Comparison of ENCODE assay signal across 10 cellular contexts in the genomic region with DNA sequence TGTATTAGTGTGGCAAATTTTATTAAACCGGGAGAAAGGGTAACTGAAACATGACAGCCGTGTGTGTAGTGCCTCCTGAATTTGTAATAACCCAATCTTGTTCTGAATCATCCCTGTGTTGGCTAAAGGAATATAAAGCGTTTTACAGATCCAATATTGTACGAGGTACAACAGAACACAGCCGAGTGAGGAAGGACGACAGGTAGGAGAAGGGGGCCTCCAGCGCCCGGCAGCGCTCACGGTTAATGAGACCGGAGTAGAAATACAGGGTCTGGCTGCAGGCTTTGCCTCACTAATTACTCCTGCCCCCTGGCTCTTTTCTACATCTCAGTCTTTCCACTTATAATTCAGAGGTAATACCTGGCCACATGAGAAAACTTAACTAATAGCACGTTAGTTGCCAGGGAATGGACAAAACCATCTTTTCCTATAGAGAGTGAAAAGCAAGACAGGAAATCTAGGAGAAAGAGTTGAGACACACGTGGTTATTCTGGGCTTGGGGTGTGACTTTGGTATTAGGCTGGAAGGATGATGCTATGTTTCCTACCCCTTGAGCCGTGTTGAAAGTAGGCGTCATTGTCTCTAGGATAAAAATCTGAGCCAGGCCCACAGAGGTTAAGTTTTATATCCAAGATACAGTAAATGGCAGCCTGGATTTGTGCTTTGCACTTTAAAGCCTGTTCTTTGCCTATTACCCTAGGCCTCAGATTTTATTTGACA. TPM values are rescaled to one million over a fixed set of nuclear protein-coding genes. Genes with fewer than 3 reads are reported as not detected.
DNase-seq lines count a peak whose midpoint lies in the region; ATAC-seq and TF ChIP-seq lines count a peak whose summit lies in the region.
"Had no signal": no experiment of that assay in that cellular context is flagged by ENCODE, and none has a peak within 500 bp of the region (broad histone marks: within the 10 kb centered on the region; RNA-seq: fewer than 3 reads in every experiment).

No MANE protein-coding gene starts in this region.

- no peaks in the 10 kb centered on the region for H3K36me3 Mint-ChIP-seq in activated naive CD4-positive, alpha-beta T cell treated with anti-CD3 and anti-CD28 coated beads, Interleukin-2, amount 50 U/mL, for 72 hours

- peak overlapping the region; percentile 65 for H3K9ac ChIP-seq in mesendoderm (ENCODE audit: low read length)

- peaks cover 0 to 6% of the 10 kb centered on the region in 2 donors for H3K27me3 ChIP-seq in breast epithelium
- no peaks in the 10 kb centered on the region for H3K27me3 ChIP-seq in mesendoderm (ENCODE audit: insufficient read depth, low read length, poor library complexity)
- no peaks in the 10 kb centered on the region for H3K27me3 ChIP-seq in thyroid gland

- H3K9me3 ChIP-seq in breast epithelium (no peaks in the 10 kb centered on the region), thyroid gland (no peaks in the 10 kb centered on the region)
- H3K9me3 ChIP-seq: Peyer's patch had no signal

- no peaks in the 10 kb centered on the region for H3K79me2 ChIP-seq in mesendoderm (ENCODE audit: control insufficient read depth, insufficient read depth, low read length)

- no peak overlapping the region for H4K8ac ChIP-seq in mesendoderm (ENCODE audit: low read depth, low read length)

- no peak for DNase-seq in activated naive CD4-positive, alpha-beta T cell treated with anti-CD3 and anti-CD28 coated beads, Interleukin-2, amount 50 U/mL, for 72 hours (ENCODE audit: low spot score in 2 of 2)
- no peak for DNase-seq in activated naive CD4-positive, alpha-beta T cell treated with Interleukin-2 at 50 U/mL for 16 hours
- DNase-seq in breast epithelium (ENCODE audit: low spot score in 2 of 2) (no peak), mesendoderm (peak; percentile 66), thyroid gland (no peak), NCI-H2081 treated with DMSO at 0.1 percent for 48 hours (lab: John Stamatoyannopoulos, UW) (no peak)

- H3K79me1 ChIP-seq in mesendoderm (ENCODE audit: low read length), result no peaks in the 10 kb centered on the region

- H3K4me1 ChIP-seq in breast epithelium, result no peaks in the 10 kb centered on the region
- H3K4me1 ChIP-seq in mesendoderm (ENCODE audit: control insufficient read depth, low read depth, low read length), result peaks cover 10% of the 10 kb centered on the region
- H3K4me1 ChIP-seq in thyroid gland, result peaks cover 13 to 22% of the 10 kb centered on the region in 2 donors

- H3K36me3 ChIP-seq in breast epithelium (no peaks in the 10 kb centered on the region), mesendoderm (ENCODE audit: control insufficient read depth, insufficient read depth, low read length) (no peaks in the 10 kb centered on the region), thyroid gland (no peaks in the 10 kb centered on the region)
- H3K36me3 ChIP-seq: Peyer's patch had no signal

- no peak overlapping the region for H2BK120ac ChIP-seq in mesendoderm (ENCODE audit: low read depth, low read length)

- H3K23ac ChIP-seq in mesendoderm (ENCODE audit: low read length), result no peak overlapping the region

- intact Hi-C loops in breast epithelium (cut with DNase I; ENCODE audit: low total_unique reads) (no loop called here), thyroid gland (cut with DNase I) (no loop called here)

- peak overlapping the region in 2 of 3 donors; percentile 54 to 77 for H3K4me3 ChIP-seq in breast epithelium
- H3K4me3 ChIP-seq in mesendoderm (ENCODE audit: low read length), result no peak overlapping the region
- H3K4me3 ChIP-seq in thyroid gland (replicated peaks in 1 of 3), result peak overlapping the region in 1 of 3 donors; percentile 13

- H3K4ac ChIP-seq in mesendoderm (ENCODE audit: low read depth, low read length), result no peak overlapping the region

- ATAC-seq in activated naive CD4-positive, alpha-beta T cell treated with anti-CD3 and anti-CD28 coated beads, Interleukin-2, amount 50 U/mL, for 72 hours, result peak; percentile 39 to 57
- ATAC-seq in HG03469 (IDR thresholded peaks at IDR 0.05; ENCODE audit: unreplicated experiment), result no peak
- no peak for ATAC-seq in GM21526 (IDR thresholded peaks at IDR 0.05; ENCODE audit: low FRiP score, unreplicated experiment)

- no peak overlapping the region for H4K5ac ChIP-seq in mesendoderm (ENCODE audit: low read length)

- peak overlapping the region; percentile 91 for H3K56ac ChIP-seq in mesendoderm (ENCODE audit: low read length)

- no peak overlapping the region for H2BK5ac ChIP-seq in mesendoderm (ENCODE audit: low read length)

- no peak overlapping the region for H3K4me2 ChIP-seq in mesendoderm (ENCODE audit: low read length)

- H3K27ac ChIP-seq in breast epithelium, result no peak overlapping the region
- no peak overlapping the region for H3K27ac ChIP-seq in mesendoderm (ENCODE audit: low read depth, low read length)
- peak overlapping the region in 2 of 3 donors; percentile 85 for H3K27ac ChIP-seq in thyroid gland
- H3K27ac ChIP-seq: Peyer's patch had no signal

- H3K9me3 Mint-ChIP-seq in activated naive CD4-positive, alpha-beta T cell treated with anti-CD3 and anti-CD28 coated beads, Interleukin-2, amount 50 U/mL, for 72 hours, result no peaks in the 10 kb centered on the region
- H3K9me3 Mint-ChIP-seq: central memory CD8-positive, alpha-beta T cell had no signal

- no peak overlapping the region for H2AK5ac ChIP-seq in mesendoderm (ENCODE audit: low read length)

- H2BK15ac ChIP-seq in mesendoderm (replicated peaks; ENCODE audit: low read depth), result peak overlapping the region; percentile 37

- TF ChIP-seq CTCF in breast epithelium (IDR thresholded peaks at IDR 0.05) (no peak), thyroid gland (IDR thresholded peaks at IDR 0.05) (no peak)

- no CpG with 5 or more reads among the region's 15 CpGs for WGBS in mesendoderm (ENCODE audit: extremely low coverage, insufficient coverage, low lambda C conversion rate)
- 92 to 93% methylated on average over 15 of the region's 15 CpGs for WGBS in thyroid gland, 2 donors

- no peak overlapping the region for H3K27ac Mint-ChIP-seq in activated naive CD4-positive, alpha-beta T cell treated with anti-CD3 and anti-CD28 coated beads, Interleukin-2, amount 50 U/mL, for 72 hours

- TF ChIP-seq POLR2A in breast epithelium (IDR thresholded peaks at IDR 0.05) (no peak), thyroid gland (IDR thresholded peaks at IDR 0.05) (no peak)

- peak overlapping the region; percentile 40 for H3K18ac ChIP-seq in mesendoderm (ENCODE audit: low read length)

RNA-seq across cellular contexts. Expression of gene GRIK4, which starts 54.0 kb away (rescaled TPM):
- total RNA-seq in activated naive CD4-positive, alpha-beta T cell treated with anti-CD3 and anti-CD28 coated beads, Interleukin-2, amount 50 U/mL, for 72 hours, result not detected
- total RNA-seq in breast epithelium, result under 1 TPM in 2 of 3 donors, not detected in 1; 0.29 to 0.66 TPM
- polyA plus RNA-seq in mesendoderm (2013, experiment 1 of 2), result 1.4 TPM
- 1.6 TPM for polyA plus RNA-seq in mesendoderm (2013, experiment 2 of 2)
- 1 to 10 TPM in 2 of 4 donors, under 1 TPM in 2; 0.54 to 3.7 (median 0.99) TPM for total RNA-seq in thyroid gland

Comparison
In these comparisons a context has a peak if more than half of its experiments do, and no peak if none do; other contexts are left out.
1. ATAC-seq: peak in activated naive CD4-positive, alpha-beta T cell treated with anti-CD3 and anti-CD28 coated beads, Interleukin-2, amount 50 U/mL, for 72 hours (2 of 2); none in HG03469 (single experiment) and GM21526 (single experiment).
2. H3K27ac ChIP-seq: peak in thyroid gland (2 of 3); none in breast epithelium (0 of 2) and mesendoderm (single experiment).